ENCODE assay signal across 2 cellular contexts in the genomic region with DNA sequence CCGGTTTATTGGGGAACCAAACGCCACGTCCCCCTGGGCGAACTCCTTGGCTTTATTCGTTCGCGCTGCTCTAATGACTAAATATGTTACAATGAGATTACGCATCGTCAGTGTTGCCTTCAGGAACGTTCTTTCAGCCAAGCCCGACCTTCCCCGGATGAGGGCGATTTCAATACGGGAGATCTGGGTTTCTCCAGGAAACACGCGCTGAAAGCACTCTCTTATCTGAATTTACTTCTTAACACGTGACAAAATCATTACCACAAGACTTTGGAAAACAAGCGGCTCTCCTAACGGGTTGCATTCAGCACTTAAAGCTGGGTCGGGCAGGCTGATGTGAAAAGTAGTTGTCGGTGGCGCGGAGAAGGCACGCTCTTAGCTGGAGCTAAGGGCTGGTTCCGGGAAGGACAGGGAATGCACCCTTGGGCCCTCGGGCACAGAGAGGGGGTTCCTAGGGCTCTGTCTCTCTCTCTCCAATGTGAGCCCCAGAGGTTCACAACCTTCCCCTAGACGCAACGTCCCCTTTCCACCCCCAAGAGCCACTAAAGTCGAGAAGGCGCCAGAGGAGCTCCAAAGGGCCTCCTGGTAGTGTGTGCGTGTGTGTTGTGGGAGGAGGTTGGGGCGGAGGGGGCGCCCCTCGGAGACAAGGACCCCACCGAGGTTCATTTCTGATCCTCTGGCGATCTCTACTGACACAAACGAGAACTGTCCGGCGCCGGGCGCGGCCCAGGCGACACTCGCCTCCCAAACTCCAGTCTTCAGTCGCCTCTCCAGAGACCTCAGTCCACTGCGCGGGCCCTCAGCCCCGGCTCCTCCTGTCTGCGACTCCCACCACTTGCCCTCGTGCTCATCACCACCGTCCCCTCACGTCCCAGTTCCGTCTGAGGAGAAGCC.
TF ChIP-seq lines count a peak whose summit lies in the region.

No MANE protein-coding gene starts in this region.

TF ChIP-seq in SK-N-SH, 30 proteins besides CTCF, POLR2A, EP300 and RAD21 (continued from another document):
- TF ChIP-seq POLR2AphosphoS5 (IDR thresholded peaks at IDR 0.05; ENCODE audit: low read depth, low read length) (no peak), SMC3 (IDR thresholded peaks at IDR 0.05; ENCODE audit: low read depth, low read length) (no peak), ELF1 (IDR thresholded peaks at IDR 0.05) (no peak), SIN3A (IDR thresholded peaks at IDR 0.05; ENCODE audit: borderline replicate concordance, low read depth, low read length) (no peak)
- TF ChIP-seq, protein P1, sequence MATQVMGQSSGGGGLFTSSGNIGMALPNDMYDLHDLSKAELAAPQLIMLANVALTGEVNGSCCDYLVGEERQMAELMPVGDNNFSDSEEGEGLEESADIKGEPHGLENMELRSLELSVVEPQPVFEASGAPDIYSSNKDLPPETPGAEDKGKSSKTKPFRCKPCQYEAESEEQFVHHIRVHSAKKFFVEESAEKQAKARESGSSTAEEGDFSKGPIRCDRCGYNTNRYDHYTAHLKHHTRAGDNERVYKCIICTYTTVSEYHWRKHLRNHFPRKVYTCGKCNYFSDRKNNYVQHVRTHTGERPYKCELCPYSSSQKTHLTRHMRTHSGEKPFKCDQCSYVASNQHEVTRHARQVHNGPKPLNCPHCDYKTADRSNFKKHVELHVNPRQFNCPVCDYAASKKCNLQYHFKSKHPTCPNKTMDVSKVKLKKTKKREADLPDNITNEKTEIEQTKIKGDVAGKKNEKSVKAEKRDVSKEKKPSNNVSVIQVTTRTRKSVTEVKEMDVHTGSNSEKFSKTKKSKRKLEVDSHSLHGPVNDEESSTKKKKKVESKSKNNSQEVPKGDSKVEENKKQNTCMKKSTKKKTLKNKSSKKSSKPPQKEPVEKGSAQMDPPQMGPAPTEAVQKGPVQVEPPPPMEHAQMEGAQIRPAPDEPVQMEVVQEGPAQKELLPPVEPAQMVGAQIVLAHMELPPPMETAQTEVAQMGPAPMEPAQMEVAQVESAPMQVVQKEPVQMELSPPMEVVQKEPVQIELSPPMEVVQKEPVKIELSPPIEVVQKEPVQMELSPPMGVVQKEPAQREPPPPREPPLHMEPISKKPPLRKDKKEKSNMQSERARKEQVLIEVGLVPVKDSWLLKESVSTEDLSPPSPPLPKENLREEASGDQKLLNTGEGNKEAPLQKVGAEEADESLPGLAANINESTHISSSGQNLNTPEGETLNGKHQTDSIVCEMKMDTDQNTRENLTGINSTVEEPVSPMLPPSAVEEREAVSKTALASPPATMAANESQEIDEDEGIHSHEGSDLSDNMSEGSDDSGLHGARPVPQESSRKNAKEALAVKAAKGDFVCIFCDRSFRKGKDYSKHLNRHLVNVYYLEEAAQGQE (IDR thresholded peaks at IDR 0.05; ENCODE audit: low read depth, low read length) = no peak

TF ChIP-seq in SK-N-SH treated with all-trans-retinoic acid at 6 μM for 48 hours, 23 proteins besides CTCF, POLR2A, EP300 and RAD21:
- TF ChIP-seq, protein P2, sequence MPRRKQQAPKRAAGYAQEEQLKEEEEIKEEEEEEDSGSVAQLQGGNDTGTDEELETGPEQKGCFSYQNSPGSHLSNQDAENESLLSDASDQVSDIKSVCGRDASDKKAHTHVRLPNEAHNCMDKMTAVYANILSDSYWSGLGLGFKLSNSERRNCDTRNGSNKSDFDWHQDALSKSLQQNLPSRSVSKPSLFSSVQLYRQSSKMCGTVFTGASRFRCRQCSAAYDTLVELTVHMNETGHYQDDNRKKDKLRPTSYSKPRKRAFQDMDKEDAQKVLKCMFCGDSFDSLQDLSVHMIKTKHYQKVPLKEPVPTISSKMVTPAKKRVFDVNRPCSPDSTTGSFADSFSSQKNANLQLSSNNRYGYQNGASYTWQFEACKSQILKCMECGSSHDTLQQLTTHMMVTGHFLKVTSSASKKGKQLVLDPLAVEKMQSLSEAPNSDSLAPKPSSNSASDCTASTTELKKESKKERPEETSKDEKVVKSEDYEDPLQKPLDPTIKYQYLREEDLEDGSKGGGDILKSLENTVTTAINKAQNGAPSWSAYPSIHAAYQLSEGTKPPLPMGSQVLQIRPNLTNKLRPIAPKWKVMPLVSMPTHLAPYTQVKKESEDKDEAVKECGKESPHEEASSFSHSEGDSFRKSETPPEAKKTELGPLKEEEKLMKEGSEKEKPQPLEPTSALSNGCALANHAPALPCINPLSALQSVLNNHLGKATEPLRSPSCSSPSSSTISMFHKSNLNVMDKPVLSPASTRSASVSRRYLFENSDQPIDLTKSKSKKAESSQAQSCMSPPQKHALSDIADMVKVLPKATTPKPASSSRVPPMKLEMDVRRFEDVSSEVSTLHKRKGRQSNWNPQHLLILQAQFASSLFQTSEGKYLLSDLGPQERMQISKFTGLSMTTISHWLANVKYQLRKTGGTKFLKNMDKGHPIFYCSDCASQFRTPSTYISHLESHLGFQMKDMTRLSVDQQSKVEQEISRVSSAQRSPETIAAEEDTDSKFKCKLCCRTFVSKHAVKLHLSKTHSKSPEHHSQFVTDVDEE (CRISPR knock-in tag; IDR thresholded peaks at IDR 0.05) = no peak
- TF ChIP-seq ZNF565 (CRISPR knock-in tag; conservative IDR thresholded peaks at IDR 0.05; ENCODE audit: low read depth) (no peak), TOX (CRISPR knock-in tag; IDR thresholded peaks at IDR 0.05; ENCODE audit: borderline replicate concordance) (no peak), ZFP30 (CRISPR knock-in tag; IDR thresholded peaks at IDR 0.05) (no peak), ZC3H10 (CRISPR knock-in tag; IDR thresholded peaks at IDR 0.05) (no peak), ESRRG (CRISPR knock-in tag; IDR thresholded peaks at IDR 0.05) (no peak), PPARA (CRISPR knock-in tag; IDR thresholded peaks at IDR 0.05; ENCODE audit: borderline replicate concordance) (no peak), SNAI2 (CRISPR knock-in tag; IDR thresholded peaks at IDR 0.05) (no peak), OSR1 (CRISPR knock-in tag; IDR thresholded peaks at IDR 0.05) (no peak), RARB (CRISPR knock-in tag; IDR thresholded peaks at IDR 0.05) (no peak), TCF4 (CRISPR knock-in tag; IDR thresholded peaks at IDR 0.05; ENCODE audit: borderline replicate concordance) (no peak)
- TF ChIP-seq, protein P3, sequence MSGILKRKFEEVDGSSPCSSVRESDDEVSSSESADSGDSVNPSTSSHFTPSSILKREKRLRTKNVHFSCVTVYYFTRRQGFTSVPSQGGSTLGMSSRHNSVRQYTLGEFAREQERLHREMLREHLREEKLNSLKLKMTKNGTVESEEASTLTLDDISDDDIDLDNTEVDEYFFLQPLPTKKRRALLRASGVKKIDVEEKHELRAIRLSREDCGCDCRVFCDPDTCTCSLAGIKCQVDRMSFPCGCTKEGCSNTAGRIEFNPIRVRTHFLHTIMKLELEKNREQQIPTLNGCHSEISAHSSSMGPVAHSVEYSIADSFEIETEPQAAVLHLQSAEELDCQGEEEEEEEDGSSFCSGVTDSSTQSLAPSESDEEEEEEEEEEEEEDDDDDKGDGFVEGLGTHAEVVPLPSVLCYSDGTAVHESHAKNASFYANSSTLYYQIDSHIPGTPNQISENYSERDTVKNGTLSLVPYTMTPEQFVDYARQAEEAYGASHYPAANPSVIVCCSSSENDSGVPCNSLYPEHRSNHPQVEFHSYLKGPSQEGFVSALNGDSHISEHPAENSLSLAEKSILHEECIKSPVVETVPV (CRISPR knock-in tag; IDR thresholded peaks at IDR 0.05) = no peak
- TF ChIP-seq, protein P4, sequence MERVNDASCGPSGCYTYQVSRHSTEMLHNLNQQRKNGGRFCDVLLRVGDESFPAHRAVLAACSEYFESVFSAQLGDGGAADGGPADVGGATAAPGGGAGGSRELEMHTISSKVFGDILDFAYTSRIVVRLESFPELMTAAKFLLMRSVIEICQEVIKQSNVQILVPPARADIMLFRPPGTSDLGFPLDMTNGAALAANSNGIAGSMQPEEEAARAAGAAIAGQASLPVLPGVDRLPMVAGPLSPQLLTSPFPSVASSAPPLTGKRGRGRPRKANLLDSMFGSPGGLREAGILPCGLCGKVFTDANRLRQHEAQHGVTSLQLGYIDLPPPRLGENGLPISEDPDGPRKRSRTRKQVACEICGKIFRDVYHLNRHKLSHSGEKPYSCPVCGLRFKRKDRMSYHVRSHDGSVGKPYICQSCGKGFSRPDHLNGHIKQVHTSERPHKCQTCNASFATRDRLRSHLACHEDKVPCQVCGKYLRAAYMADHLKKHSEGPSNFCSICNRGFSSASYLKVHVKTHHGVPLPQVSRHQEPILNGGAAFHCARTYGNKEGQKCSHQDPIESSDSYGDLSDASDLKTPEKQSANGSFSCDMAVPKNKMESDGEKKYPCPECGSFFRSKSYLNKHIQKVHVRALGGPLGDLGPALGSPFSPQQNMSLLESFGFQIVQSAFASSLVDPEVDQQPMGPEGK (CRISPR knock-in tag; IDR thresholded peaks at IDR 0.05; ENCODE audit: borderline replicate concordance) = no peak
- TF ChIP-seq, protein P5, sequence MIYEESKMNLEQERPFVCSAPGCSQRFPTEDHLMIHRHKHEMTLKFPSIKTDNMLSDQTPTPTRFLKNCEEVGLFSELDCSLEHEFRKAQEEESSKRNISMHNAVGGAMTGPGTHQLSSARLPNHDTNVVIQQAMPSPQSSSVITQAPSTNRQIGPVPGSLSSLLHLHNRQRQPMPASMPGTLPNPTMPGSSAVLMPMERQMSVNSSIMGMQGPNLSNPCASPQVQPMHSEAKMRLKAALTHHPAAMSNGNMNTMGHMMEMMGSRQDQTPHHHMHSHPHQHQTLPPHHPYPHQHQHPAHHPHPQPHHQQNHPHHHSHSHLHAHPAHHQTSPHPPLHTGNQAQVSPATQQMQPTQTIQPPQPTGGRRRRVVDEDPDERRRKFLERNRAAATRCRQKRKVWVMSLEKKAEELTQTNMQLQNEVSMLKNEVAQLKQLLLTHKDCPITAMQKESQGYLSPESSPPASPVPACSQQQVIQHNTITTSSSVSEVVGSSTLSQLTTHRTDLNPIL (CRISPR knock-in tag; IDR thresholded peaks at IDR 0.05; ENCODE audit: low read depth) = no peak
